In the genomic region with DNA sequence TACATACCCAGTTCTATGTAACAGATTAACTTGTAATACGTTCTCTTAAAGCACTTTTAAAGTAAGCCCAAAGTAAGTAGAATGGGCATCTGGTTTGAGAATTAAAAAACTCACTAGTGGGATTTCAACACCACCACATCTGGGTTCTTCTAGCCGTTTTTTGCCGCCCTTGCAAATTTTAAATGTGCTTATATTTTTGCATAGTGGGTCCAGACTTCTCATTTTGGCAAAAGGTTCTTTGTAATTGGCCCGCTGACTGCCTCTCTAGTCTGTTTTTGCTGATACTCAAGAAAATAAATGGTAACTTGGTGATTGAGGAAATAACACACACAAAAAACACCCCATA, we compare ENCODE assay signal across 8 cellular contexts. TPM values are rescaled to one million over a fixed set of nuclear protein-coding genes. Genes with fewer than 3 reads are reported as not detected.
DNase-seq lines count a peak whose midpoint lies in the region; ATAC-seq, FAIRE-seq and TF ChIP-seq lines count a peak whose summit lies in the region.

No MANE protein-coding gene starts in this region.

- H3K36me3 Mint-ChIP-seq in dendritic cell treated with granulocyte-macrophage colony-stimulating factor and Interleukin-4, amounts not matched to agents 40 ng/mL and 50 ng/mL, for 4 days (ENCODE audit: low read depth) = peaks cover 34% of the 10 kb centered on the region
- H3K36me3 Mint-ChIP-seq in nephron (ENCODE audit: low read depth) = peaks cover 29% of the 10 kb centered on the region

- H3K36me3 ChIP-seq in BE2C (peaks cover 7% of the 10 kb centered on the region), MG63 (peaks cover 7% of the 10 kb centered on the region)

- H3K4me3 Mint-ChIP-seq in dendritic cell treated with granulocyte-macrophage colony-stimulating factor and Interleukin-4, amounts not matched to agents 40 ng/mL and 50 ng/mL, for 4 days = peak overlapping the region; percentile 93
- peak overlapping the region; percentile 76 to 86 (median 84) for H3K4me3 Mint-ChIP-seq in nephron

- DNase-seq in BE2C (no peak), MG63 (no peak), GM12892 (ENCODE audit: insufficient read length) (no peak), erythroblast (lab: John Stamatoyannopoulos, UW) (no peak), nucleus accumbens (lab: John Stamatoyannopoulos, UW) (no peak)

- TF ChIP-seq CTCF in BE2C (IDR thresholded peaks at IDR 0.05; ENCODE audit: low read depth, low read length) = no peak
- no peak for TF ChIP-seq CTCF in nephron (IDR thresholded peaks at IDR 0.05; ENCODE audit: unreplicated experiment in 3 of 3)

- peaks cover 28% of the 10 kb centered on the region for H3K4me1 Mint-ChIP-seq in dendritic cell treated with granulocyte-macrophage colony-stimulating factor and Interleukin-4, amounts not matched to agents 40 ng/mL and 50 ng/mL, for 4 days (ENCODE audit: low read depth)
- H3K4me1 Mint-ChIP-seq in nephron = peaks cover 5% of the 10 kb centered on the region

- TF ChIP-seq POLR2A in GM12892 (IDR thresholded peaks at IDR 0.05; ENCODE audit: low read depth, low read length) = no peak
- no peak for TF ChIP-seq POLR2A in erythroblast (IDR thresholded peaks at IDR 0.05; ENCODE audit: low read length)

- H3K27me3 Mint-ChIP-seq in dendritic cell treated with granulocyte-macrophage colony-stimulating factor and Interleukin-4, amounts not matched to agents 40 ng/mL and 50 ng/mL, for 4 days = no peaks in the 10 kb centered on the region
- H3K27me3 Mint-ChIP-seq in nephron (ENCODE audit: low read depth) = no peaks in the 10 kb centered on the region

- no peak for ATAC-seq in GM18520 (IDR thresholded peaks at IDR 0.05; ENCODE audit: unreplicated experiment)

- H3K27ac Mint-ChIP-seq in dendritic cell treated with granulocyte-macrophage colony-stimulating factor and Interleukin-4, amounts not matched to agents 40 ng/mL and 50 ng/mL, for 4 days = peak overlapping the region; percentile 99
- H3K27ac Mint-ChIP-seq in nephron = peak overlapping the region; percentile 60 to 87 (median 70)

- H3K27me3 ChIP-seq in BE2C (peaks cover 4% of the 10 kb centered on the region; the same call in 1 of the 2 replicates), MG63 (no peaks in the 10 kb centered on the region)

- H3K9me3 Mint-ChIP-seq in dendritic cell treated with granulocyte-macrophage colony-stimulating factor and Interleukin-4, amounts not matched to agents 40 ng/mL and 50 ng/mL, for 4 days = no peaks in the 10 kb centered on the region
- H3K9me3 Mint-ChIP-seq in nephron = no peaks in the 10 kb centered on the region

- H3K4me1 ChIP-seq in BE2C = no peaks in the 10 kb centered on the region

- H3K4me3 ChIP-seq in BE2C (ENCODE audit: low read depth, low read length) (peak overlapping the region; percentile 75), MG63 (peak overlapping the region; percentile 72)

- intact Hi-C loops in dendritic cell treated with granulocyte-macrophage colony-stimulating factor and Interleukin-4, amounts not matched to agents 40 ng/mL and 50 ng/mL, for 4 days (cut with micrococcal nuclease) = loop anchor here (1.0 to 10.0 kb wide), 3 partner anchors 20 to 840 kb away; a partner anchor contains a TSS

- FAIRE-seq in GM12892 (lab: Jason Lieb, UNC) = no peak

- H3K9me3 ChIP-seq in BE2C (no peaks in the 10 kb centered on the region), MG63 (no peaks in the 10 kb centered on the region)

RNA-seq across cellular contexts. Expression of a gene that starts 0.6 kb away (rescaled TPM):
- polyA plus RNA-seq in BE2C (2012; ENCODE audit: insufficient read depth, insufficient read length, low read depth) = 3.4 TPM
- total RNA-seq in MG63 (2014; rRNA removed; shearing (Covaris generic); ENCODE audit: low replicate concordance) = 10.5 and 13.0 TPM in 2 replicates
- polyA plus RNA-seq in GM12892 (2012; ENCODE audit: missing spikeins) = 14.4 TPM

RNA-seq across cellular contexts. Expression of a gene that starts 20.4 kb away (rescaled TPM):
- polyA plus RNA-seq in BE2C (2012; ENCODE audit: insufficient read depth, insufficient read length, low read depth) = 4.5 TPM
- total RNA-seq in MG63 (2014; rRNA removed; shearing (Covaris generic); ENCODE audit: low replicate concordance) = 5.5 and 8.6 TPM in 2 replicates
- 10.6 TPM for polyA plus RNA-seq in GM12892 (2012; ENCODE audit: missing spikeins)

RNA-seq across cellular contexts. Expression of a gene that starts 54.3 kb away (rescaled TPM):
- 9.4 TPM for polyA plus RNA-seq in BE2C (2012; ENCODE audit: insufficient read depth, insufficient read length, low read depth)
- total RNA-seq in MG63 (2014; rRNA removed; shearing (Covaris generic); ENCODE audit: low replicate concordance) = 30.0 and 39.0 TPM in 2 replicates
- 48.8 TPM for polyA plus RNA-seq in GM12892 (2012; ENCODE audit: missing spikeins)
